In the genomic region with DNA sequence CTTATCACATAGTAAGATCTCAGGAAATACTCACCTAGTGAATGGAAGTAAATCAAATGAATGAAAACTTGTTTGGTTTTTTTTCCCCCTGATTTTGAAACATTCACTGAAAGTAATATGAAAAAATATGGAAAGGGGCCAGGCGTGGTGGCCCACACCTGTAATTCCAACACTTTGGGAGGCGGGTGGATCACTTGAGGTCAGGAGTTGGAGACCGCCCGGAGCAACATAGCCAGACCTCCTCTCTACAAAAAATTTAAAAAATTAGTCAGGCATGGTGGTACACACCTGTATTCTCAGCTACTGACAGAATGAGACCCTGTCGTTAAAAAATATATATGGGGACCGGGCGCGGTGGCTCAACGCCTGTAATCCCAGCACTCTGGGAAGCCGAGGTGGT, we compare ENCODE assay signal across 18 cellular contexts.
"Had no signal": no experiment of that assay in that cellular context is flagged by ENCODE, and none has a peak within 500 bp of the region (broad histone marks: within the 10 kb centered on the region; RNA-seq: fewer than 3 reads in every experiment).

No MANE protein-coding gene starts in this region.

- H3K27me3 Mint-ChIP-seq: activated naive CD8-positive, alpha-beta T cell treated with anti-CD3 and anti-CD28 coated beads for 36 hours; stimulated activated naive CD8-positive, alpha-beta T cell treated with anti-CD3 and anti-CD28 coated beads, Interleukin-15, amount 100 ng/mL, for 72 hours; type B pancreatic cell had no signal

- H3K9me3 Mint-ChIP-seq: activated naive CD8-positive, alpha-beta T cell treated with anti-CD3 and anti-CD28 coated beads for 36 hours; activated T-cell treated with anti-CD3 and anti-CD28 coated beads, Interleukin-2, amount 50 U/mL, for 72 hours; stimulated activated naive CD8-positive, alpha-beta T cell treated with anti-CD3 and anti-CD28 coated beads, Interleukin-15, amount 100 ng/mL, for 72 hours; type B pancreatic cell had no signal

- H3K27ac Mint-ChIP-seq: activated T-cell treated with anti-CD3 and anti-CD28 coated beads, Interleukin-2, amount 50 U/mL, for 72 hours; stimulated activated naive CD8-positive, alpha-beta T cell treated with anti-CD3 and anti-CD28 coated beads, Interleukin-15, amount 100 ng/mL, for 72 hours had no signal

- H3K27me3 ChIP-seq: body of pancreas, foreskin keratinocyte, suprapubic skin had no signal

- H3K27ac ChIP-seq: body of pancreas, foreskin keratinocyte, lower lobe of right lung, suprapubic skin had no signal

- H3K36me3 ChIP-seq: lower lobe of right lung, suprapubic skin had no signal

- DNase-seq: activated CD4-positive, alpha-beta T cell treated with anti-CD3 and anti-CD28 coated beads, Interleukin-2, amount 50 U/mL, for 1 hour; activated CD8-positive, alpha-beta memory T cell treated with anti-CD3 and anti-CD28 coated beads for 24 hours; activated CD8-positive, alpha-beta memory T cell treated with anti-CD3 and anti-CD28 coated beads, Interleukin-2, amount 50 U/mL, for 48 hours; activated effector memory CD4-positive, alpha-beta T cell treated with anti-CD3 and anti-CD28 coated beads, Interleukin-2, amount 50 U/mL, for 16 hours; activated naive CD8-positive, alpha-beta T cell treated with anti-CD3 and anti-CD28 coated beads for 36 hours; activated T-cell treated with anti-CD3 and anti-CD28 coated beads, Interleukin-2, amount 50 U/mL, for 72 hours; body of pancreas; foreskin keratinocyte; hypothalamus; lower lobe of right lung; right cardiac atrium; stimulated activated CD4-positive, alpha-beta T cell treated with anti-CD3 and anti-CD28 coated beads, Interleukin-2, amount 100 ng/mL, for 24 hours; stimulated activated naive CD8-positive, alpha-beta T cell treated with anti-CD3 and anti-CD28 coated beads, Interleukin-15, amount 100 ng/mL, for 72 hours; T-helper 1 cell; T-helper 9 cell had no signal

- ATAC-seq: activated CD4-positive, CD25-positive, alpha-beta regulatory T cell treated with anti-CD3 and anti-CD28 coated beads, Interleukin-2, amount 50 U/mL, for 24 hours; body of pancreas; foreskin keratinocyte; lower lobe of right lung; right cardiac atrium had no signal

- H3K9me3 ChIP-seq: body of pancreas, lower lobe of right lung, suprapubic skin had no signal

- H3K4me3 ChIP-seq: body of pancreas, lower lobe of right lung, suprapubic skin had no signal

- H3K4me3 Mint-ChIP-seq: activated naive CD8-positive, alpha-beta T cell treated with anti-CD3 and anti-CD28 coated beads for 36 hours; activated T-cell treated with anti-CD3 and anti-CD28 coated beads, Interleukin-2, amount 50 U/mL, for 72 hours; stimulated activated naive CD8-positive, alpha-beta T cell treated with anti-CD3 and anti-CD28 coated beads, Interleukin-15, amount 100 ng/mL, for 72 hours; type B pancreatic cell had no signal

- H3K36me3 Mint-ChIP-seq: activated naive CD8-positive, alpha-beta T cell treated with anti-CD3 and anti-CD28 coated beads for 36 hours; type B pancreatic cell had no signal
